In genomic region chr5:132138260-132138659, GRCh38 we compare ENCODE assay signal across 26 cellular contexts.
DNase-seq lines count a peak whose midpoint lies in the region; ATAC-seq and TF ChIP-seq lines count a peak whose summit lies in the region.
"Had no signal": no experiment of that assay in that cellular context is flagged by ENCODE, and none has a peak within 500 bp of the region (broad histone marks: within the 10 kb centered on the region; RNA-seq: fewer than 3 reads in every experiment).

No MANE protein-coding gene starts in this region.

- intact Hi-C loops in MCF 10A (cut with micrococcal nuclease) (no loop called here), breast epithelium (cut with DNase I; ENCODE audit: low total_unique reads) (no loop called here), mammary epithelial cell (cut with micrococcal nuclease) (loop anchor here (5.0 kb wide), 1 partner anchor 51 kb away; no protein-coding TSS in a partner anchor)

- no peak overlapping the region for H2AFZ ChIP-seq in mammary epithelial cell (ENCODE audit: low read depth, low read length)

- H3K9me3 ChIP-seq in breast epithelium (peaks cover 8 to 26% of the 10 kb centered on the region in 2 donors), mammary epithelial cell (replicated peaks; ENCODE audit: insufficient read depth, low read length) (no peaks in the 10 kb centered on the region)
- H3K9me3 ChIP-seq: adrenal gland had no signal

- dilution Hi-C loops in mammary epithelial cell (cut with HindIII; ENCODE audit: low sequenced_read_pairs) = no loop called here

- H4K20me1 ChIP-seq in mammary epithelial cell (ENCODE audit: insufficient read depth, low read length) = no peaks in the 10 kb centered on the region

- CTCF ChIA-PET in MCF 10A (lab: Yijun Ruan, JAX) = interaction anchor here (5.6 kb wide), 1 partner anchor 74 kb away, joined by 61 read pairs; no protein-coding TSS in a partner anchor
- CTCF ChIA-PET in mammary epithelial cell (lab: Charles Lee; ENCODE audit: low non-redundant PET) = interaction anchor here (0.7 kb wide), 1 partner anchor 43 kb away, joined by 5 read pairs; no protein-coding TSS in a partner anchor

- TF ChIP-seq CTCF in MCF 10A (IDR thresholded peaks at IDR 0.05; ENCODE audit: unreplicated experiment) = no peak
- TF ChIP-seq CTCF in breast epithelium (IDR thresholded peaks at IDR 0.05) = no peak
- no peak for TF ChIP-seq CTCF in mammary epithelial cell (conservative IDR thresholded peaks at IDR 0.05 in 1 of 2, IDR thresholded peaks at IDR 0.05 in 1 of 2; ENCODE audit: extremely low read depth in 1 of 2, insufficient read depth in 1 of 2, low read depth in 1 of 2, low read length in 2 of 2)

- no peak for ATAC-seq in GM18505 (IDR thresholded peaks at IDR 0.05; ENCODE audit: unreplicated experiment)
- no peak for ATAC-seq in HG03571 (IDR thresholded peaks at IDR 0.05; ENCODE audit: unreplicated experiment)
- no peak for ATAC-seq in stimulated activated effector memory CD8-positive, alpha-beta T cell treated with anti-CD3 and anti-CD28 coated beads, Interleukin-12 subunit alpha, Interleukin-12 subunit beta, amount 100 ng/mL, for 72 hours
- ATAC-seq: left colon; naive thymus-derived CD8-positive, alpha-beta T cell; WTC11 had no signal

- POLR2A ChIA-PET in MCF 10A (lab: Yijun Ruan, JAX) = no interaction called here

- no peaks in the 10 kb centered on the region for H3K79me2 ChIP-seq in mammary epithelial cell (ENCODE audit: insufficient read depth, low read length)

- H3K4me2 ChIP-seq in mammary epithelial cell (ENCODE audit: insufficient read depth, low read depth, low read length) = no peak overlapping the region

- H3K27ac ChIP-seq in breast epithelium (no peak overlapping the region), mammary epithelial cell (ENCODE audit: insufficient read depth, low read depth, low read length) (peak overlapping the region; percentile 79)
- H3K27ac ChIP-seq: adrenal gland, tibial artery had no signal

- H3K27ac Mint-ChIP-seq in MCF 10A (ENCODE audit: low read depth, unreplicated experiment) = peak overlapping the region; percentile 52
- no peak overlapping the region for H3K27ac Mint-ChIP-seq in stimulated activated effector memory CD8-positive, alpha-beta T cell treated with anti-CD3 and anti-CD28 coated beads, Interleukin-12 subunit alpha, Interleukin-12 subunit beta, amount 100 ng/mL, for 72 hours
- H3K27ac Mint-ChIP-seq: naive thymus-derived CD8-positive, alpha-beta T cell; stimulated activated naive CD8-positive, alpha-beta T cell treated with anti-CD3 and anti-CD28 coated beads, Interleukin-15, Interleukin-2, amounts not matched to agents 100 ng/mL and 50 ng/mL, for 24 hours; T-helper 2 cell treated with Interferon-gamma antibody and Interleukin-4, amounts not matched to agents 5 μg/mL and 100 μg/mL, for 36 hours; WTC11 had no signal

- H3K27me3 Mint-ChIP-seq in MCF 10A (ENCODE audit: insufficient read depth, unreplicated experiment) = no peaks in the 10 kb centered on the region

- TF ChIP-seq POLR2A in breast epithelium (IDR thresholded peaks at IDR 0.05) = no peak
- no peak for TF ChIP-seq POLR2A in GM18505 (IDR thresholded peaks at IDR 0.05; ENCODE audit: borderline replicate concordance, extremely low read depth, insufficient read depth, insufficient read length)

- WGBS in mammary epithelial cell (ENCODE audit: low coverage, missing lambda C conversion rate) = 0% methylated on average over 1 of the region's 1 CpG

- H3K36me3 ChIP-seq in breast epithelium (no peaks in the 10 kb centered on the region), mammary epithelial cell (ENCODE audit: insufficient read depth, low read length) (no peaks in the 10 kb centered on the region)
- H3K36me3 ChIP-seq: adrenal gland, tibial artery had no signal

- in situ Hi-C loops in mammary epithelial cell (cut with MboI; ENCODE audit: low sequenced_read_pairs in 2 of 2) = no loop called here

- H3K4me1 ChIP-seq in breast epithelium (no peaks in the 10 kb centered on the region), mammary epithelial cell (ENCODE audit: insufficient read depth, low read length) (peaks cover 24% of the 10 kb centered on the region)
- H3K4me1 ChIP-seq: adrenal gland, tibial artery had no signal

- no peak overlapping the region for H3K4me3 Mint-ChIP-seq in MCF 10A (ENCODE audit: unreplicated experiment)
- no peak overlapping the region for H3K4me3 Mint-ChIP-seq in stimulated activated effector memory CD8-positive, alpha-beta T cell treated with anti-CD3 and anti-CD28 coated beads, Interleukin-12 subunit alpha, Interleukin-12 subunit beta, amount 100 ng/mL, for 72 hours
- H3K4me3 Mint-ChIP-seq: naive thymus-derived CD8-positive, alpha-beta T cell; stimulated activated naive CD8-positive, alpha-beta T cell treated with anti-CD3 and anti-CD28 coated beads, Interleukin-15, Interleukin-2, amounts not matched to agents 100 ng/mL and 50 ng/mL, for 24 hours; T-helper 2 cell treated with Interferon-gamma antibody and Interleukin-4, amounts not matched to agents 5 μg/mL and 100 μg/mL, for 36 hours; WTC11 had no signal

- H3K4me1 Mint-ChIP-seq in MCF 10A (ENCODE audit: insufficient read depth, unreplicated experiment) = peaks cover 31% of the 10 kb centered on the region
- peaks cover 14% of the 10 kb centered on the region for H3K4me1 Mint-ChIP-seq in stimulated activated effector memory CD8-positive, alpha-beta T cell treated with anti-CD3 and anti-CD28 coated beads, Interleukin-12 subunit alpha, Interleukin-12 subunit beta, amount 100 ng/mL, for 72 hours
- H3K4me1 Mint-ChIP-seq: naive thymus-derived CD8-positive, alpha-beta T cell; WTC11 had no signal

- no peak overlapping the region for H3K4me3 ChIP-seq in breast epithelium
- H3K4me3 ChIP-seq in mammary epithelial cell (replicated peaks in 1 of 3; ENCODE audit: insufficient read depth in 1 of 3, low read depth in 2 of 3, low read length in 3 of 3) = no peak overlapping the region
- H3K4me3 ChIP-seq: adrenal gland, tibial artery had no signal

- H3K27me3 ChIP-seq in breast epithelium = no peaks in the 10 kb centered on the region
- no peaks in the 10 kb centered on the region for H3K27me3 ChIP-seq in mammary epithelial cell (ENCODE audit: insufficient read depth, low read length)
- H3K27me3 ChIP-seq: adrenal gland, tibial artery had no signal

- H3K9me3 Mint-ChIP-seq in MCF 10A (ENCODE audit: unreplicated experiment) = peaks cover 30% of the 10 kb centered on the region
- H3K9me3 Mint-ChIP-seq in stimulated activated effector memory CD8-positive, alpha-beta T cell treated with anti-CD3 and anti-CD28 coated beads, Interleukin-12 subunit alpha, Interleukin-12 subunit beta, amount 100 ng/mL, for 72 hours = peaks cover 7% of the 10 kb centered on the region

- DNase-seq in MCF 10A (ENCODE audit: unreplicated experiment) = peak; percentile 11
- no peak for DNase-seq in breast epithelium (ENCODE audit: low spot score in 2 of 2)
- peak; percentile 79 for DNase-seq in mammary epithelial cell
- DNase-seq in fibroblast of the conjunctiva (ENCODE audit: low read depth) = peak; percentile 35
- no peak for DNase-seq in NOMO-1 treated with dmso at 0.1 percent for 144 hours (lab: John Stamatoyannopoulos, UW; ENCODE audit: unreplicated experiment)
- no peak for DNase-seq in stimulated activated effector memory CD8-positive, alpha-beta T cell treated with anti-CD3 and anti-CD28 coated beads, Interleukin-12 subunit alpha, Interleukin-12 subunit beta, amount 100 ng/mL, for 72 hours (ENCODE audit: low spot score in 2 of 2)
- DNase-seq: 8988T; activated CD4-positive, alpha-beta T cell treated with anti-CD3 and anti-CD28 coated beads, Interleukin-2, amount 50 U/mL, for 48 hours; activated gamma-delta T cell; adrenal gland; central memory CD4-positive, alpha-beta T cell; COR-L47; DND-41; head of caudate nucleus; left colon; mesendoderm; naive thymus-derived CD8-positive, alpha-beta T cell; NCI-H146; NCI-H524 treated with DMSO at 0.1 percent for 48 hours; stimulated activated CD4-positive, alpha-beta T cell treated with anti-CD3 and anti-CD28 coated beads, Interleukin-4, amount 100 ng/mL, for 1 hour; tibial artery had no signal

- H3K9ac ChIP-seq in mammary epithelial cell (ENCODE audit: insufficient read depth, low read length) = no peak overlapping the region

- BruUV-seq in MCF 10A (replicated peaks; lab: Mats Ljungman, UMichigan) (no TSS peak), mammary epithelial cell (replicated peaks; lab: Mats Ljungman, UMichigan) (no TSS peak)

- no peaks in the 10 kb centered on the region for H3K36me3 Mint-ChIP-seq in MCF 10A (ENCODE audit: insufficient read depth, unreplicated experiment)
- H3K36me3 Mint-ChIP-seq in stimulated activated effector memory CD8-positive, alpha-beta T cell treated with anti-CD3 and anti-CD28 coated beads, Interleukin-12 subunit alpha, Interleukin-12 subunit beta, amount 100 ng/mL, for 72 hours = no peaks in the 10 kb centered on the region

Comparison
In these comparisons a context has a peak if more than half of its experiments do, and no peak if none do; other contexts are left out.
1. DNase-seq: peak in MCF 10A (single experiment), mammary epithelial cell (single experiment) and fibroblast of the conjunctiva (single experiment); none in breast epithelium (0 of 2), NOMO-1 treated with dmso at 0.1 percent for 144 hours (single experiment) and stimulated activated effector memory CD8-positive, alpha-beta T cell treated with anti-CD3 and anti-CD28 coated beads, Interleukin-12 subunit alpha, Interleukin-12 subunit beta, amount 100 ng/mL, for 72 hours (0 of 2).